In the genomic region with DNA sequence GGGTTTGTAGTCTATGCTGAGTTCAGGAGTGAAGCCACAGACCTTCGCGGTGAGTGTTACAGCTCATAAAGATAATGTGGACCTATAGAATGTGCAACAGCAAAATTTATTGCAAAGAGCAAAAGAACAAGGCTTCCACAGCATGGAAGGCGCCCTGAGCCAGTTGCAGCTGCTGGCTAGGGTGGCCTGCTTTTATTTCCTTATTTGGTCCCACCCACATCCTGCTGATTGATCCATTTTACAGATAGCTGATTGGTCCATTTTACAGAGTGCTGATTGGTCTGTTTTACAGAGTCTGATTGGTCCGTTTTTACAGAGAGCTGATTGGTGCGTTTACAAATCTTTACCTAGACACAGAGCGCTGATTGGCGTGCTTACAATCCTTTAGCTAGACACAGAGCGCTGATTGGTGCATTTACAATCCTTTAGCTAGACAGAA, we compare ENCODE assay signal across 1 cellular context.
TF ChIP-seq lines count a peak whose summit lies in the region.

No MANE protein-coding gene starts in this region.

TF ChIP-seq in HepG2, 621 proteins besides CTCF, POLR2A, EP300 and RAD21:
- TF ChIP-seq NFYB (CRISPR knock-in tag; IDR thresholded peaks at IDR 0.05) (peak; percentile 69), ZMYM4 (CRISPR knock-in tag; IDR thresholded peaks at IDR 0.05) (0 out of 2 replicates have a peak, but pooled peaks have one; percentile 32), RFX5 (IDR thresholded peaks at IDR 0.05; ENCODE audit: low read depth, low read length) (peak; percentile 14; the same call in 1 of the 2 replicates), PAWR (CRISPR knock-in tag; IDR thresholded peaks at IDR 0.05; ENCODE audit: borderline replicate concordance) (no peak), TOE1 (CRISPR knock-in tag; IDR thresholded peaks at IDR 0.05) (no peak), NFYC (CRISPR knock-in tag; IDR thresholded peaks at IDR 0.05) (peak; percentile 59)
